In the genomic region with DNA sequence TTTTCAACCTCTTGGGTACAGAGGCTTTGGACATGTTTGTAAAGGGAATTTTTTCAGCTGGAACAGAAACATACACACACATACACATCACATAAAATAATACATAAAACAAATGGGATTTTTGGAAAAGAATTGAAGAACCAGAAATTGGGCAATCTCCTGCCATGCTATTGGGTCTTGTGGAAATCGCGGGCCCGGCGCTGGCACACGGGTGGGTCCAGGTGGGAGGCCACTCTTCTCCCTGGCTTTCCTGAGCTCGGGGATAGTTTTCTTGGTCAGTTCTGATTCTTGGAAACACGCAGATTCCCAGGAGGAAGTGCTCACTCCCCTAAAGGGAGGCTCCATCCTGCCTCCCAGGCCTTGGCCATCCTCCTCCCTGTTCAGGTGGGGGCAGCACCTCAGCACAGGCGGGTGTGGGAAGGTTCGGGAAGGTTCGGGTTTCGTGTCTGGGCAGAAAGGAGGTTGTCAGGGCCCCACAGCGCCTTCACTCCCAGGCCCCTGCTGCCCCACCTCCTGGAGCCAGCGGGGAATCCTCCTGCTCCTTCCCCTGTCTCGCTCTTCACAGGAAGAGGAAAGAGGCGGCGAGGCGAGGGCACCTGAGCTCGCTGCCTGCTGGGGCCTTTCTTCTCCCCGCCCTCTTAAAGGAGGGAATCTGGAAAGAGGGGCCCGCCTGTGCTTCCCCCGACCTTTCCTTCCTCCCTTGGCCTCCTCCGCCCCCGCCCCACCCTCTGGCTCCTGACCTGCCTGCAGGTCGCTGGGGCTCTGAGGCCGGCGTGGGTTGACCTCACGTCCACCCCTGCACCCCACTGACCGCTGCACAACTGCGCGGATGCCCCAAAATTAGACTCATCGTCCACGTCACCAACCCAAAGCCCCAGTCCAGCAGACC, we compare ENCODE assay signal across 24 cellular contexts.
A peak's percentile ranks its signal among the peaks of the same experiment; 100 is the strongest.
DNase-seq lines count a peak whose midpoint lies in the region; ATAC-seq, FAIRE-seq and TF ChIP-seq lines count a peak whose summit lies in the region.
"Had no signal": no experiment of that assay in that cellular context is flagged by ENCODE, and none has a peak within 500 bp of the region (broad histone marks: within the 10 kb centered on the region; RNA-seq: fewer than 3 reads in every experiment).

No MANE protein-coding gene starts in this region.

- no peaks in the 10 kb centered on the region; the same call in 2 of the 3 replicates for H3K36me3 Mint-ChIP-seq in GM23338 (ENCODE audit: low read depth)
- H3K36me3 Mint-ChIP-seq: CD4-positive, alpha-beta memory T cell had no signal

- no peak for TF ChIP-seq EP300 in H1 (IDR thresholded peaks at IDR 0.05; ENCODE audit: borderline replicate concordance in 1 of 2, low read depth in 2 of 2, low read length in 2 of 2)

- FAIRE-seq in H1 (lab: Jason Lieb, UNC), result no peak
- FAIRE-seq: A204.1, H54, K562, RCC 7860 had no signal

- H3K36me3 ChIP-seq in GM23338 (ENCODE audit: insufficient read depth) (no peaks in the 10 kb centered on the region), H1 (ENCODE audit: control insufficient read depth in 2 of 4, insufficient read depth in 4 of 4, low read length in 3 of 4) (no peaks in the 10 kb centered on the region)
- H3K36me3 ChIP-seq: BLaER1 had no signal

- 71% methylated on average over 22 of the region's 32 CpGs; no CpG with 5 or more reads in 1 of the 2 experiments for WGBS in H1 (ENCODE audit: extremely low coverage in 1 of 2, insufficient coverage in 1 of 2, insufficient read length in 1 of 2, insufficient replicate concordance in 2 of 2, low coverage in 1 of 2, low lambda C conversion rate in 2 of 2, missing lambda C conversion rate in 1 of 2), 2 experiments

- H4K5ac ChIP-seq in H1 (ENCODE audit: insufficient read length, low read depth, low read length), result no peak overlapping the region

- no peaks in the 10 kb centered on the region for H3K27me3 ChIP-seq in GM23338 (ENCODE audit: insufficient read depth)
- H3K27me3 ChIP-seq in H1 (replicated peaks in 1 of 4; ENCODE audit: control insufficient read depth in 3 of 4, extremely low read depth in 1 of 4, insufficient read depth in 3 of 4, low read length in 3 of 4), result peaks cover 0 to 3% (median under 1%) of the 10 kb centered on the region in 4 experiments; a peak in 2 of 7 replicates
- H3K27me3 ChIP-seq: BLaER1 had no signal

- H3K18ac ChIP-seq in H1 (ENCODE audit: extremely low read depth, low read length), result no peak overlapping the region; the same call in none of the 2 replicates

- no peaks in the 10 kb centered on the region for H3F3A ChIP-seq in GM23338 (replicated peaks; ENCODE audit: low read depth)

- peak overlapping the region; percentile 65; the same call in 1 of the 2 replicates for H3K4me2 ChIP-seq in GM23338
- peak overlapping the region in 1 of 2 experiments; percentile 49; a peak in 1 of 4 replicates for H3K4me2 ChIP-seq in H1 (ENCODE audit: insufficient read depth in 1 of 2, low read depth in 2 of 2, low read length in 2 of 2)
- H3K4me2 ChIP-seq: BLaER1, SK-N-SH had no signal

- H2BK5ac ChIP-seq in H1 (ENCODE audit: low read depth, low read length), result no peak overlapping the region

- H3K4me3 ChIP-seq in GM23338 (no peak overlapping the region), H1 (ENCODE audit: extremely low read depth in 1 of 4, insufficient read depth in 2 of 4, low read depth in 3 of 4, low read length in 4 of 4) (peak overlapping the region in 1 of 4 experiments; percentile 12; a peak in 1 of 8 replicates)
- H3K4me3 ChIP-seq: BLaER1, K562 had no signal

- peak overlapping the region; percentile 14; the same call in 1 of the 2 replicates for H2BK12ac ChIP-seq in H1 (ENCODE audit: low read depth, low read length)

- no peak overlapping the region for H3K4ac ChIP-seq in H1 (replicated peaks; ENCODE audit: insufficient read length, low read depth, low read length)

- H3K56ac ChIP-seq in H1 (replicated peaks; ENCODE audit: insufficient read length, low read depth, low read length), result no peak overlapping the region

- intact Hi-C loops in posterior vena cava (cut with DNase I), result no loop called here

- no peak overlapping the region for H3K23ac ChIP-seq in H1 (ENCODE audit: insufficient read length)

- peaks cover 2% of the 10 kb centered on the region; the same call in 1 of the 3 replicates for H3K9me3 Mint-ChIP-seq in GM23338

- H3K27ac ChIP-seq in GM23338 (ENCODE audit: low read depth) (no peak overlapping the region), H1 (ENCODE audit: low read depth, low read length) (no peak overlapping the region)
- H3K27ac ChIP-seq: BLaER1 had no signal

- peak overlapping the region; percentile 21; the same call in 1 of the 2 replicates for H2BK20ac ChIP-seq in H1 (ENCODE audit: low read length)

- H3K23me2 ChIP-seq in H1 (ENCODE audit: low read depth, low read length), result no peaks in the 10 kb centered on the region

- H3K79me2 ChIP-seq in GM23338 (replicated peaks; ENCODE audit: insufficient read depth) (no peaks in the 10 kb centered on the region), H1 (ENCODE audit: control insufficient read depth in 1 of 2, insufficient read depth in 2 of 2, low read length in 2 of 2) (no peaks in the 10 kb centered on the region)

- peak overlapping the region; percentile 48; the same call in 2 of the 3 replicates for H3K4me3 Mint-ChIP-seq in GM23338
- H3K4me3 Mint-ChIP-seq: CD4-positive, alpha-beta memory T cell had no signal

- H2AFZ ChIP-seq in GM23338 (peak overlapping the region; percentile 97), H1 (ENCODE audit: low read length) (peak overlapping the region; percentile 86; the same call in 1 of the 2 replicates)

- TF ChIP-seq RAD21 in H1 (IDR thresholded peaks at IDR 0.05 in 1 of 2, conservative IDR thresholded peaks at IDR 0.05 in 1 of 2; ENCODE audit: low read depth in 2 of 2, low read length in 2 of 2), result no peak

- H3K27me3 Mint-ChIP-seq in GM23338 (ENCODE audit: insufficient read depth, low read depth, poor library complexity), result peaks cover 7% of the 10 kb centered on the region

- H3K27ac Mint-ChIP-seq in GM23338, result no peak overlapping the region

- peaks cover 17% of the 10 kb centered on the region for H3K4me1 Mint-ChIP-seq in GM23338
- H3K4me1 Mint-ChIP-seq: CD4-positive, alpha-beta memory T cell had no signal

- no peak for TF ChIP-seq CTCF in GM23338 (conservative IDR thresholded peaks at IDR 0.05; ENCODE audit: low read depth in 2 of 2)
- no peak for TF ChIP-seq CTCF in H1 (IDR thresholded peaks at IDR 0.05; ENCODE audit: control extremely low read depth in 1 of 3, insufficient read depth in 1 of 3, low read depth in 1 of 3, low read length in 3 of 3)

- no peaks in the 10 kb centered on the region for H3K79me1 ChIP-seq in H1 (ENCODE audit: low read depth, low read length)

- H3K4me1 ChIP-seq in GM23338 (ENCODE audit: insufficient read depth) (peaks cover 8% of the 10 kb centered on the region; the same call in 1 of the 2 replicates), H1 (replicated peaks in 1 of 4; ENCODE audit: control insufficient read depth in 3 of 4, insufficient read depth in 4 of 4, low read length in 3 of 4) (peaks cover 0 to 7% (median 3%) of the 10 kb centered on the region in 4 experiments; a peak in 3 of 7 replicates)

- peak overlapping the region; percentile 46 for H4K91ac ChIP-seq in H1 (replicated peaks; ENCODE audit: insufficient read length, low read length)

- CTCF ChIA-PET in H1 (lab: Charles Lee; ENCODE audit: partially characterized antibody), result interaction anchor here (0.9 to 1.7 kb wide), 4 partner anchors 13 to 27 kb away, joined by 3 to 5 read pairs (median 4); no protein-coding TSS in a partner anchor

- no peak overlapping the region for H2AK5ac ChIP-seq in H1 (ENCODE audit: low read depth, low read length)

- no peak overlapping the region for H3K9ac ChIP-seq in H1 (replicated peaks in 1 of 4; ENCODE audit: extremely low read depth in 1 of 4, low read depth in 3 of 4, low read length in 3 of 4)
- H3K9ac ChIP-seq: BLaER1, SK-N-SH had no signal

- H3K9me3 ChIP-seq in H1 (ENCODE audit: insufficient read depth in 2 of 2, low read depth in 1 of 2, low read length in 1 of 2), result no peaks in the 10 kb centered on the region
- H3K9me3 ChIP-seq: SK-N-SH had no signal

- no peak for TF ChIP-seq POLR2A in H1 (IDR thresholded peaks at IDR 0.05; ENCODE audit: control extremely low read depth in 1 of 2, low read depth in 2 of 2, low read length in 2 of 2)

- H4K8ac ChIP-seq in H1 (ENCODE audit: extremely low read depth, insufficient read depth, low read length), result peak overlapping the region; percentile 11; the same call in 1 of the 2 replicates

- POLR2A ChIA-PET in H1 (lab: Charles Lee; ENCODE audit: partially characterized antibody), result interaction anchor here (1.6 kb wide), 1 partner anchor 19 kb away, joined by 4 read pairs; no protein-coding TSS in a partner anchor

- no peaks in the 10 kb centered on the region for H3K9me2 ChIP-seq in GM23338 (ENCODE audit: insufficient read depth)
- H3K9me2 ChIP-seq: SK-N-SH had no signal

- H4K20me1 ChIP-seq in GM23338 (replicated peaks; ENCODE audit: insufficient read depth) (no peaks in the 10 kb centered on the region), H1 (replicated peaks in 1 of 2; ENCODE audit: control insufficient read depth in 1 of 2, insufficient read depth in 2 of 2, low read length in 2 of 2) (no peaks in the 10 kb centered on the region)
- H4K20me1 ChIP-seq: BLaER1 had no signal

- H3K14ac ChIP-seq in H1 (ENCODE audit: insufficient read length), result no peak overlapping the region

- ATAC-seq in GM23338 (peak; percentile 69), GM21526 (IDR thresholded peaks at IDR 0.05; ENCODE audit: low FRiP score, unreplicated experiment) (no peak)
- ATAC-seq: K562 had no signal

- H2BK15ac ChIP-seq in H1 (ENCODE audit: low read length), result peak overlapping the region; percentile 75; the same call in 1 of the 2 replicates

- DNase-seq in GM23338 (ENCODE audit: low spot score) (peak; percentile 56), H1 (ENCODE audit: low read depth in 1 of 2, low spot score in 2 of 2) (no peak), iPS-NIHi7 (ENCODE audit: extremely low spot score) (peak; percentile 33), posterior vena cava (ENCODE audit: low spot score) (peak; percentile 64), GOT3 (lab: John Stamatoyannopoulos, UW) (no peak), SIG-M5 treated with dmso at 0.1 percent for 504 hours (lab: John Stamatoyannopoulos, UW; ENCODE audit: unreplicated experiment) (no peak)
- DNase-seq: CD4-positive, alpha-beta memory T cell; COR-L47; DMS53; Kasumi-1; NCI-H1092 treated with DMSO at 0.1 percent for 48 hours; NCI-H1436 treated with DMSO at 0.1 percent for 48 hours; NCI-H187 treated with DMSO at 0.1 percent for 48 hours; NCI-H2171 treated with DMSO at 0.1 percent for 48 hours; NCI-H524 treated with DMSO at 0.1 percent for 48 hours; NCI-H774; SIG-M5; SK-N-SH had no signal

- H2BK120ac ChIP-seq in H1 (replicated peaks; ENCODE audit: low read depth, low read length), result no peak overlapping the region

TF ChIP-seq in H1, 55 proteins besides CTCF, POLR2A, EP300 and RAD21:
- TF ChIP-seq, protein P1, sequence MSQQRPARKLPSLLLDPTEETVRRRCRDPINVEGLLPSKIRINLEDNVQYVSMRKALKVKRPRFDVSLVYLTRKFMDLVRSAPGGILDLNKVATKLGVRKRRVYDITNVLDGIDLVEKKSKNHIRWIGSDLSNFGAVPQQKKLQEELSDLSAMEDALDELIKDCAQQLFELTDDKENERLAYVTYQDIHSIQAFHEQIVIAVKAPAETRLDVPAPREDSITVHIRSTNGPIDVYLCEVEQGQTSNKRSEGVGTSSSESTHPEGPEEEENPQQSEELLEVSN (IDR thresholded peaks at IDR 0.05), result peak; percentile 43; the same call in 1 of the 2 replicates
- TF ChIP-seq KDM5A (IDR thresholded peaks at IDR 0.05; ENCODE audit: low read length), result no peak
TF ChIP-seq in H1: peak in this region for 1.

Comparison
In these comparisons a context has a peak if more than half of its experiments do, and no peak if none do; other contexts are left out.
1. DNase-seq: peak in GM23338 (single experiment), iPS-NIHi7 (single experiment) and posterior vena cava (single experiment); none in H1 (0 of 2), GOT3 (single experiment) and SIG-M5 treated with dmso at 0.1 percent for 504 hours (single experiment).